ENCODE assay signal across 1 cellular context in genomic region chr22:20940904-20941385, GRCh38.
TF ChIP-seq lines count a peak whose summit lies in the region.

No MANE protein-coding gene starts in this region.

TF ChIP-seq in K562, 482 proteins besides CTCF, POLR2A, EP300 and RAD21 (continued from another document and continues in another):
- TF ChIP-seq TFE3 (CRISPR knock-in tag; IDR thresholded peaks at IDR 0.05): 0 out of 2 replicates have a peak, but pooled peaks have one; percentile 4
- no peak for TF ChIP-seq ZNF444 (CRISPR knock-in tag; IDR thresholded peaks at IDR 0.05)
- no peak for TF ChIP-seq ZNF253 (CRISPR knock-in tag; conservative IDR thresholded peaks at IDR 0.05)
- no peak for TF ChIP-seq POLR2B (IDR thresholded peaks at IDR 0.05; ENCODE audit: low read depth, partially characterized antibody)
- no peak for TF ChIP-seq SMAD3 (CRISPR knock-in tag; conservative IDR thresholded peaks at IDR 0.05)
- no peak for TF ChIP-seq EWSR1 (IDR thresholded peaks at IDR 0.05; ENCODE audit: borderline replicate concordance, low read depth, partially characterized antibody)
- no peak for TF ChIP-seq ZNF224 (CRISPR knock-in tag; IDR thresholded peaks at IDR 0.05)
- no peak for TF ChIP-seq PURB (CRISPR knock-in tag; IDR thresholded peaks at IDR 0.05; ENCODE audit: low read depth)
- no peak for TF ChIP-seq TRIM24 (IDR thresholded peaks at IDR 0.05)
- no peak for TF ChIP-seq PATZ1 (CRISPR knock-in tag; IDR thresholded peaks at IDR 0.05; ENCODE audit: borderline replicate concordance)
- TF ChIP-seq ATF6 (CRISPR knock-in tag; IDR thresholded peaks at IDR 0.05): no peak
- no peak for TF ChIP-seq ZNF263 (CRISPR knock-in tag; IDR thresholded peaks at IDR 0.05; ENCODE audit: borderline replicate concordance)
- TF ChIP-seq ZNF311 (CRISPR knock-in tag; IDR thresholded peaks at IDR 0.05): no peak
- no peak for TF ChIP-seq MEIS2 (IDR thresholded peaks at IDR 0.05; ENCODE audit: partially characterized antibody)
- TF ChIP-seq HDAC8 (tag; IDR thresholded peaks at IDR 0.05): no peak
- no peak for TF ChIP-seq HSF4 (CRISPR knock-in tag; IDR thresholded peaks at IDR 0.05; ENCODE audit: borderline replicate concordance)
- no peak for TF ChIP-seq E2F6 (IDR thresholded peaks at IDR 0.05; ENCODE audit: borderline replicate concordance in 1 of 2, extremely low read depth in 1 of 2, insufficient read depth in 1 of 2, insufficient read length in 1 of 2, low read depth in 1 of 2, low read length in 1 of 2, poor library complexity in 1 of 2, severe bottlenecking in 1 of 2)
- no peak for TF ChIP-seq HMGN3 (IDR thresholded peaks at IDR 0.05; ENCODE audit: borderline replicate concordance, extremely low read depth, insufficient read length, low read depth, low read length)
- no peak for TF ChIP-seq ZBTB40 (IDR thresholded peaks at IDR 0.05)
- TF ChIP-seq ZBTB40 (CRISPR knock-in tag; IDR thresholded peaks at IDR 0.05): no peak
- no peak for TF ChIP-seq ILF3 (IDR thresholded peaks at IDR 0.05; ENCODE audit: borderline replicate concordance)
- no peak for TF ChIP-seq ESRRB (CRISPR knock-in tag; IDR thresholded peaks at IDR 0.05; ENCODE audit: borderline replicate concordance)
- TF ChIP-seq DNMT1 (IDR thresholded peaks at IDR 0.05): no peak
- no peak for TF ChIP-seq SETDB1 (IDR thresholded peaks at IDR 0.05; ENCODE audit: low read length)
- TF ChIP-seq RFX7 (CRISPR knock-in tag; IDR thresholded peaks at IDR 0.05): no peak
- no peak for TF ChIP-seq PRPF4 (IDR thresholded peaks at IDR 0.05; ENCODE audit: insufficient read depth, low read depth, low read length, poor library complexity, severe bottlenecking)
- TF ChIP-seq ZNF740 (CRISPR knock-in tag; IDR thresholded peaks at IDR 0.05): no peak
- no peak for TF ChIP-seq ZNF740 (tag; IDR thresholded peaks at IDR 0.05)
- TF ChIP-seq ZNF134 (CRISPR knock-in tag; conservative IDR thresholded peaks at IDR 0.05): no peak
- TF ChIP-seq IRF2 (CRISPR knock-in tag; IDR thresholded peaks at IDR 0.05): 0 out of 2 replicates have a peak, but pooled peaks have one; percentile 72
- no peak; the same call in 1 of the 2 replicates for TF ChIP-seq ZNF436 (CRISPR knock-in tag; IDR thresholded peaks at IDR 0.05)
- 0 out of 2 replicates have a peak, but pooled peaks have one; percentile 30 for TF ChIP-seq CBFB (CRISPR knock-in tag; IDR thresholded peaks at IDR 0.05)
- TF ChIP-seq WHSC1 (IDR thresholded peaks at IDR 0.05; ENCODE audit: low read length): peak; percentile 93
- no peak for TF ChIP-seq DMBX1 (CRISPR knock-in tag; IDR thresholded peaks at IDR 0.05; ENCODE audit: borderline replicate concordance)
- no peak for TF ChIP-seq KHSRP (IDR thresholded peaks at IDR 0.05)
- TF ChIP-seq SNIP1 (IDR thresholded peaks at IDR 0.05; ENCODE audit: low read depth): no peak
- no peak for TF ChIP-seq CGGBP1 (CRISPR knock-in tag; IDR thresholded peaks at IDR 0.05)
- no peak for TF ChIP-seq HDAC1 (IDR thresholded peaks at IDR 0.05)
- no peak for TF ChIP-seq PHF8 (IDR thresholded peaks at IDR 0.05; ENCODE audit: borderline replicate concordance, low read length)
- TF ChIP-seq SAP30 (IDR thresholded peaks at IDR 0.05; ENCODE audit: borderline replicate concordance, insufficient read depth, low read depth, low read length, poor library complexity, severe bottlenecking): no peak
- no peak for TF ChIP-seq NELFE (IDR thresholded peaks at IDR 0.05; ENCODE audit: insufficient read depth, insufficient read length)
- no peak for TF ChIP-seq RHOXF2B (CRISPR knock-in tag; conservative IDR thresholded peaks at IDR 0.05)
- no peak for TF ChIP-seq GTF2A2 (tag; IDR thresholded peaks at IDR 0.05)
- TF ChIP-seq FOS (IDR thresholded peaks at IDR 0.05; ENCODE audit: extremely low read depth, insufficient read length): no peak
- no peak for TF ChIP-seq FOXP1 (CRISPR knock-in tag; IDR thresholded peaks at IDR 0.05)
- no peak for TF ChIP-seq SMARCA4 (IDR thresholded peaks at IDR 0.05)
- TF ChIP-seq HNRNPK (IDR thresholded peaks at IDR 0.05; ENCODE audit: low read depth, low read length, poor library complexity, severe bottlenecking): no peak
- no peak for TF ChIP-seq FOXA3 (CRISPR knock-in tag; conservative IDR thresholded peaks at IDR 0.05 in 1 of 2, IDR thresholded peaks at IDR 0.05 in 1 of 2)
- TF ChIP-seq ZNF280B (CRISPR knock-in tag; IDR thresholded peaks at IDR 0.05): no peak
- TF ChIP-seq ELF1 (tag; IDR thresholded peaks at IDR 0.05): no peak
- no peak for TF ChIP-seq SREBF1 (IDR thresholded peaks at IDR 0.05; ENCODE audit: borderline replicate concordance, low read depth, low read length)
